ENCODE assay signal across 1 cellular context in the genomic region with DNA sequence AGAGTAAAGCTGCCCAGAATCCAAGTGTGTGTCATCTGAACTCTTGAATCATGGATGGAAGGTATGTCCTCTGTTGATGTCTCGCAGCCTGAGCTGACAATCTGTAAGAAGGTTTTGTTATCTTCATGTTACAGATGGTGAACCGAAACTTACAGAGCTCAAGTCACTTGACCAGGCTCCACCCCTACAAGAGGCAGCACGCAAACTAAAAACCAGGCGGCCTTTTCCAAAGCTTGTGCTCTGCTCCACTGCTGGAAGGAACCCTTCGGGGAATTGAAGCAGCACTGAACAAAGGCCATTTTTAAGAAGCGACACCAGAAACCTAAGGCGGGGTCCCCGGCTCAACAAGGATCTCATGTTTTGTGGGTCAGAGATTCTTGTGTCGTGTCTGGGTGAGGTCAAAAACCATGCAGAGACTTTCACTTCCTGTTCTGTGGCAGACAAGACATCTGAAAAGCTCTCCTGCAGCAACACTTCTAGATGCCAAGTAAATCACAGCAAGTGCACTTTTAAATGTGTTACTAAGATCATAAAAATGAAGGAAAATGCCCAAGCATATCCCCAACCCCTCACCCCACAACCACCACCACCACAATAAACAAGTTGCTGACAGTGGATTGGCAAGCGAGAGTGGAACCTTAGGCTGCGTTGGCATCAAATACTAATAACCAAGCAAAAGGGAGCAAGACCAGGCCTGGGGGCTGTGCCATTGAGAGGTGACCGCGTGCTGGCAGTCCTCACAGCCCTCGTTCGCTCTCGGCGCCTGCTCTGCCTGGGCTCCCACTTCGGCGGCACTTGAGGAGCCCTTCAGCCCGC.
TF ChIP-seq lines count a peak whose summit lies in the region.

No MANE protein-coding gene starts in this region.

TF ChIP-seq in GM12878, 131 proteins besides CTCF, POLR2A, EP300 and RAD21 (continues in another document):
- TF ChIP-seq NFYA (IDR thresholded peaks at IDR 0.05; ENCODE audit: borderline replicate concordance, low read depth, low read length) (no peak), TCF3 (IDR thresholded peaks at IDR 0.05; ENCODE audit: borderline replicate concordance, insufficient read depth, low read depth, low read length) (0 out of 2 replicates have a peak, but pooled peaks have one; percentile 47), GABPA (IDR thresholded peaks at IDR 0.05; ENCODE audit: low read depth) (peak; percentile 51; the same call in 1 of the 2 replicates), DPF2 (IDR thresholded peaks at IDR 0.05) (peak; percentile 92), IKZF2 (IDR thresholded peaks at IDR 0.05) (peak; percentile 64 to 67), RUNX3 (IDR thresholded peaks at IDR 0.05; ENCODE audit: low read length) (peak; percentile 96), SUZ12 (IDR thresholded peaks at IDR 0.05; ENCODE audit: unreplicated experiment) (no peak), NBN (IDR thresholded peaks at IDR 0.05) (peak; percentile 60; the same call in 1 of the 2 replicates), BCL11A (IDR thresholded peaks at IDR 0.05; ENCODE audit: low read depth, low read length) (peak; percentile 59; the same call in 1 of the 2 replicates), NR2F1 (conservative IDR thresholded peaks at IDR 0.05) (peak; percentile 84), CREB1 (IDR thresholded peaks at IDR 0.05; ENCODE audit: low read depth) (peak; percentile 90), ZNF217 (IDR thresholded peaks at IDR 0.05) (peak; percentile 81; the same call in 1 of the 2 replicates), BHLHE40 (IDR thresholded peaks at IDR 0.05; ENCODE audit: borderline replicate concordance in 1 of 2, low read depth in 2 of 2, low read length in 1 of 2) (peak; percentile 58 to 66; a peak in 3 of 4 replicates), TCF7 (IDR thresholded peaks at IDR 0.05; ENCODE audit: borderline replicate concordance) (no peak), NR2C1 (IDR thresholded peaks at IDR 0.05) (peak; percentile 42; the same call in 1 of the 2 replicates), JUND (IDR thresholded peaks at IDR 0.05; ENCODE audit: low read depth, low read length) (no peak), MEF2A (IDR thresholded peaks at IDR 0.05; ENCODE audit: insufficient read depth, low read depth, low read length) (0 out of 2 replicates have a peak, but pooled peaks have one; percentile 31), ASH2L (IDR thresholded peaks at IDR 0.05; ENCODE audit: borderline replicate concordance, low read depth) (0 out of 2 replicates have a peak, but pooled peaks have one; percentile 67), BMI1 (IDR thresholded peaks at IDR 0.05; ENCODE audit: borderline replicate concordance) (no peak), FOXK2 (IDR thresholded peaks at IDR 0.05) (no peak), NFIC (IDR thresholded peaks at IDR 0.05; ENCODE audit: low read depth, low read length) (peak; percentile 86), RAD51 (IDR thresholded peaks at IDR 0.05) (peak; percentile 22; the same call in 1 of the 2 replicates), MTA2 (IDR thresholded peaks at IDR 0.05; ENCODE audit: low read depth) (peak; percentile 61; the same call in 1 of the 2 replicates), ZNF384 (IDR thresholded peaks at IDR 0.05; ENCODE audit: borderline replicate concordance, low read depth, low read length) (no peak), JUNB (IDR thresholded peaks at IDR 0.05) (peak; percentile 15; the same call in 1 of the 2 replicates), SIN3A (IDR thresholded peaks at IDR 0.05; ENCODE audit: low read depth, low read length) (no peak), MYB (IDR thresholded peaks at IDR 0.05; ENCODE audit: borderline replicate concordance, low read depth, low read length) (no peak), TAF1 (IDR thresholded peaks at IDR 0.05; ENCODE audit: borderline replicate concordance, low read depth, low read length) (0 out of 2 replicates have a peak, but pooled peaks have one; percentile 27), EED (IDR thresholded peaks at IDR 0.05; ENCODE audit: low read depth) (0 out of 2 replicates have a peak, but pooled peaks have one; percentile 33), FOXM1 (IDR thresholded peaks at IDR 0.05; ENCODE audit: low read depth, low read length) (peak; percentile 76)
- TF ChIP-seq, protein P1, sequence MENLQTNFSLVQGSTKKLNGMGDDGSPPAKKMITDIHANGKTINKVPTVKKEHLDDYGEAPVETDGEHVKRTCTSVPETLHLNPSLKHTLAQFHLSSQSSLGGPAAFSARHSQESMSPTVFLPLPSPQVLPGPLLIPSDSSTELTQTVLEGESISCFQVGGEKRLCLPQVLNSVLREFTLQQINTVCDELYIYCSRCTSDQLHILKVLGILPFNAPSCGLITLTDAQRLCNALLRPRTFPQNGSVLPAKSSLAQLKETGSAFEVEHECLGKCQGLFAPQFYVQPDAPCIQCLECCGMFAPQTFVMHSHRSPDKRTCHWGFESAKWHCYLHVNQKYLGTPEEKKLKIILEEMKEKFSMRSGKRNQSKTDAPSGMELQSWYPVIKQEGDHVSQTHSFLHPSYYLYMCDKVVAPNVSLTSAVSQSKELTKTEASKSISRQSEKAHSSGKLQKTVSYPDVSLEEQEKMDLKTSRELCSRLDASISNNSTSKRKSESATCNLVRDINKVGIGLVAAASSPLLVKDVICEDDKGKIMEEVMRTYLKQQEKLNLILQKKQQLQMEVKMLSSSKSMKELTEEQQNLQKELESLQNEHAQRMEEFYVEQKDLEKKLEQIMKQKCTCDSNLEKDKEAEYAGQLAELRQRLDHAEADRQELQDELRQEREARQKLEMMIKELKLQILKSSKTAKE (IDR thresholded peaks at IDR 0.05; ENCODE audit: low read depth, poor library complexity, severe bottlenecking), result peak; percentile 96
- TF ChIP-seq, protein P2, sequence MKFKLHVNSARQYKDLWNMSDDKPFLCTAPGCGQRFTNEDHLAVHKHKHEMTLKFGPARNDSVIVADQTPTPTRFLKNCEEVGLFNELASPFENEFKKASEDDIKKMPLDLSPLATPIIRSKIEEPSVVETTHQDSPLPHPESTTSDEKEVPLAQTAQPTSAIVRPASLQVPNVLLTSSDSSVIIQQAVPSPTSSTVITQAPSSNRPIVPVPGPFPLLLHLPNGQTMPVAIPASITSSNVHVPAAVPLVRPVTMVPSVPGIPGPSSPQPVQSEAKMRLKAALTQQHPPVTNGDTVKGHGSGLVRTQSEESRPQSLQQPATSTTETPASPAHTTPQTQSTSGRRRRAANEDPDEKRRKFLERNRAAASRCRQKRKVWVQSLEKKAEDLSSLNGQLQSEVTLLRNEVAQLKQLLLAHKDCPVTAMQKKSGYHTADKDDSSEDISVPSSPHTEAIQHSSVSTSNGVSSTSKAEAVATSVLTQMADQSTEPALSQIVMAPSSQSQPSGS (IDR thresholded peaks at IDR 0.05; ENCODE audit: low read length), result peak; percentile 76
- TF ChIP-seq, protein P3, sequence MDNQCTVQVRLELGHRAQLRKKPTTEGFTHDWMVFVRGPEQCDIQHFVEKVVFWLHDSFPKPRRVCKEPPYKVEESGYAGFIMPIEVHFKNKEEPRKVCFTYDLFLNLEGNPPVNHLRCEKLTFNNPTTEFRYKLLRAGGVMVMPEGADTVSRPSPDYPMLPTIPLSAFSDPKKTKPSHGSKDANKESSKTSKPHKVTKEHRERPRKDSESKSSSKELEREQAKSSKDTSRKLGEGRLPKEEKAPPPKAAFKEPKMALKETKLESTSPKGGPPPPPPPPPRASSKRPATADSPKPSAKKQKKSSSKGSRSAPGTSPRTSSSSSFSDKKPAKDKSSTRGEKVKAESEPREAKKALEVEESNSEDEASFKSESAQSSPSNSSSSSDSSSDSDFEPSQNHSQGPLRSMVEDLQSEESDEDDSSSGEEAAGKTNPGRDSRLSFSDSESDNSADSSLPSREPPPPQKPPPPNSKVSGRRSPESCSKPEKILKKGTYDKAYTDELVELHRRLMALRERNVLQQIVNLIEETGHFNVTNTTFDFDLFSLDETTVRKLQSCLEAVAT (IDR thresholded peaks at IDR 0.05), result 0 out of 2 replicates have a peak, but pooled peaks have one; percentile 48
- TF ChIP-seq, protein P4, sequence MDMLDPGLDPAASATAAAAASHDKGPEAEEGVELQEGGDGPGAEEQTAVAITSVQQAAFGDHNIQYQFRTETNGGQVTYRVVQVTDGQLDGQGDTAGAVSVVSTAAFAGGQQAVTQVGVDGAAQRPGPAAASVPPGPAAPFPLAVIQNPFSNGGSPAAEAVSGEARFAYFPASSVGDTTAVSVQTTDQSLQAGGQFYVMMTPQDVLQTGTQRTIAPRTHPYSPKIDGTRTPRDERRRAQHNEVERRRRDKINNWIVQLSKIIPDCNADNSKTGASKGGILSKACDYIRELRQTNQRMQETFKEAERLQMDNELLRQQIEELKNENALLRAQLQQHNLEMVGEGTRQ (IDR thresholded peaks at IDR 0.05; ENCODE audit: borderline replicate concordance, low read depth, low read length), result no peak
- TF ChIP-seq, protein P5, sequence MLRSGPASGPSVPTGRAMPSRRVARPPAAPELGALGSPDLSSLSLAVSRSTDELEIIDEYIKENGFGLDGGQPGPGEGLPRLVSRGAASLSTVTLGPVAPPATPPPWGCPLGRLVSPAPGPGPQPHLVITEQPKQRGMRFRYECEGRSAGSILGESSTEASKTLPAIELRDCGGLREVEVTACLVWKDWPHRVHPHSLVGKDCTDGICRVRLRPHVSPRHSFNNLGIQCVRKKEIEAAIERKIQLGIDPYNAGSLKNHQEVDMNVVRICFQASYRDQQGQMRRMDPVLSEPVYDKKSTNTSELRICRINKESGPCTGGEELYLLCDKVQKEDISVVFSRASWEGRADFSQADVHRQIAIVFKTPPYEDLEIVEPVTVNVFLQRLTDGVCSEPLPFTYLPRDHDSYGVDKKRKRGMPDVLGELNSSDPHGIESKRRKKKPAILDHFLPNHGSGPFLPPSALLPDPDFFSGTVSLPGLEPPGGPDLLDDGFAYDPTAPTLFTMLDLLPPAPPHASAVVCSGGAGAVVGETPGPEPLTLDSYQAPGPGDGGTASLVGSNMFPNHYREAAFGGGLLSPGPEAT (IDR thresholded peaks at IDR 0.05; ENCODE audit: low read depth), result 0 out of 2 replicates have a peak, but pooled peaks have one; percentile 39
- TF ChIP-seq, protein P6, sequence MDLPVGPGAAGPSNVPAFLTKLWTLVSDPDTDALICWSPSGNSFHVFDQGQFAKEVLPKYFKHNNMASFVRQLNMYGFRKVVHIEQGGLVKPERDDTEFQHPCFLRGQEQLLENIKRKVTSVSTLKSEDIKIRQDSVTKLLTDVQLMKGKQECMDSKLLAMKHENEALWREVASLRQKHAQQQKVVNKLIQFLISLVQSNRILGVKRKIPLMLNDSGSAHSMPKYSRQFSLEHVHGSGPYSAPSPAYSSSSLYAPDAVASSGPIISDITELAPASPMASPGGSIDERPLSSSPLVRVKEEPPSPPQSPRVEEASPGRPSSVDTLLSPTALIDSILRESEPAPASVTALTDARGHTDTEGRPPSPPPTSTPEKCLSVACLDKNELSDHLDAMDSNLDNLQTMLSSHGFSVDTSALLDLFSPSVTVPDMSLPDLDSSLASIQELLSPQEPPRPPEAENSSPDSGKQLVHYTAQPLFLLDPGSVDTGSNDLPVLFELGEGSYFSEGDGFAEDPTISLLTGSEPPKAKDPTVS (IDR thresholded peaks at IDR 0.05; ENCODE audit: low read depth, low read length), result no peak
- TF ChIP-seq, protein P7, sequence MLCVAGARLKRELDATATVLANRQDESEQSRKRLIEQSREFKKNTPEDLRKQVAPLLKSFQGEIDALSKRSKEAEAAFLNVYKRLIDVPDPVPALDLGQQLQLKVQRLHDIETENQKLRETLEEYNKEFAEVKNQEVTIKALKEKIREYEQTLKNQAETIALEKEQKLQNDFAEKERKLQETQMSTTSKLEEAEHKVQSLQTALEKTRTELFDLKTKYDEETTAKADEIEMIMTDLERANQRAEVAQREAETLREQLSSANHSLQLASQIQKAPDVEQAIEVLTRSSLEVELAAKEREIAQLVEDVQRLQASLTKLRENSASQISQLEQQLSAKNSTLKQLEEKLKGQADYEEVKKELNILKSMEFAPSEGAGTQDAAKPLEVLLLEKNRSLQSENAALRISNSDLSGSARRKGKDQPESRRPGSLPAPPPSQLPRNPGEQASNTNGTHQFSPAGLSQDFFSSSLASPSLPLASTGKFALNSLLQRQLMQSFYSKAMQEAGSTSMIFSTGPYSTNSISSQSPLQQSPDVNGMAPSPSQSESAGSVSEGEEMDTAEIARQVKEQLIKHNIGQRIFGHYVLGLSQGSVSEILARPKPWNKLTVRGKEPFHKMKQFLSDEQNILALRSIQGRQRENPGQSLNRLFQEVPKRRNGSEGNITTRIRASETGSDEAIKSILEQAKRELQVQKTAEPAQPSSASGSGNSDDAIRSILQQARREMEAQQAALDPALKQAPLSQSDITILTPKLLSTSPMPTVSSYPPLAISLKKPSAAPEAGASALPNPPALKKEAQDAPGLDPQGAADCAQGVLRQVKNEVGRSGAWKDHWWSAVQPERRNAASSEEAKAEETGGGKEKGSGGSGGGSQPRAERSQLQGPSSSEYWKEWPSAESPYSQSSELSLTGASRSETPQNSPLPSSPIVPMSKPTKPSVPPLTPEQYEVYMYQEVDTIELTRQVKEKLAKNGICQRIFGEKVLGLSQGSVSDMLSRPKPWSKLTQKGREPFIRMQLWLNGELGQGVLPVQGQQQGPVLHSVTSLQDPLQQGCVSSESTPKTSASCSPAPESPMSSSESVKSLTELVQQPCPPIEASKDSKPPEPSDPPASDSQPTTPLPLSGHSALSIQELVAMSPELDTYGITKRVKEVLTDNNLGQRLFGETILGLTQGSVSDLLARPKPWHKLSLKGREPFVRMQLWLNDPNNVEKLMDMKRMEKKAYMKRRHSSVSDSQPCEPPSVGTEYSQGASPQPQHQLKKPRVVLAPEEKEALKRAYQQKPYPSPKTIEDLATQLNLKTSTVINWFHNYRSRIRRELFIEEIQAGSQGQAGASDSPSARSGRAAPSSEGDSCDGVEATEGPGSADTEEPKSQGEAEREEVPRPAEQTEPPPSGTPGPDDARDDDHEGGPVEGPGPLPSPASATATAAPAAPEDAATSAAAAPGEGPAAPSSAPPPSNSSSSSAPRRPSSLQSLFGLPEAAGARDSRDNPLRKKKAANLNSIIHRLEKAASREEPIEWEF (IDR thresholded peaks at IDR 0.05; ENCODE audit: insufficient replicate concordance, low read depth, low read length), result no peak
- TF ChIP-seq, protein P8, sequence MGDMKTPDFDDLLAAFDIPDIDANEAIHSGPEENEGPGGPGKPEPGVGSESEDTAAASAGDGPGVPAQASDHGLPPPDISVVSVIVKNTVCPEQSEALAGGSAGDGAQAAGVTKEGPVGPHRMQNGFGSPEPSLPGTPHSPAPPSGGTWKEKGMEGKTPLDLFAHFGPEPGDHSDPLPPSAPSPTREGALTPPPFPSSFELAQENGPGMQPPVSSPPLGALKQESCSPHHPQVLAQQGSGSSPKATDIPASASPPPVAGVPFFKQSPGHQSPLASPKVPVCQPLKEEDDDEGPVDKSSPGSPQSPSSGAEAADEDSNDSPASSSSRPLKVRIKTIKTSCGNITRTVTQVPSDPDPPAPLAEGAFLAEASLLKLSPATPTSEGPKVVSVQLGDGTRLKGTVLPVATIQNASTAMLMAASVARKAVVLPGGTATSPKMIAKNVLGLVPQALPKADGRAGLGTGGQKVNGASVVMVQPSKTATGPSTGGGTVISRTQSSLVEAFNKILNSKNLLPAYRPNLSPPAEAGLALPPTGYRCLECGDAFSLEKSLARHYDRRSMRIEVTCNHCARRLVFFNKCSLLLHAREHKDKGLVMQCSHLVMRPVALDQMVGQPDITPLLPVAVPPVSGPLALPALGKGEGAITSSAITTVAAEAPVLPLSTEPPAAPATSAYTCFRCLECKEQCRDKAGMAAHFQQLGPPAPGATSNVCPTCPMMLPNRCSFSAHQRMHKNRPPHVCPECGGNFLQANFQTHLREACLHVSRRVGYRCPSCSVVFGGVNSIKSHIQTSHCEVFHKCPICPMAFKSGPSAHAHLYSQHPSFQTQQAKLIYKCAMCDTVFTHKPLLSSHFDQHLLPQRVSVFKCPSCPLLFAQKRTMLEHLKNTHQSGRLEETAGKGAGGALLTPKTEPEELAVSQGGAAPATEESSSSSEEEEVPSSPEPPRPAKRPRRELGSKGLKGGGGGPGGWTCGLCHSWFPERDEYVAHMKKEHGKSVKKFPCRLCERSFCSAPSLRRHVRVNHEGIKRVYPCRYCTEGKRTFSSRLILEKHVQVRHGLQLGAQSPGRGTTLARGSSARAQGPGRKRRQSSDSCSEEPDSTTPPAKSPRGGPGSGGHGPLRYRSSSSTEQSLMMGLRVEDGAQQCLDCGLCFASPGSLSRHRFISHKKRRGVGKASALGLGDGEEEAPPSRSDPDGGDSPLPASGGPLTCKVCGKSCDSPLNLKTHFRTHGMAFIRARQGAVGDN (IDR thresholded peaks at IDR 0.05), result peak; percentile 87
